10 cellular contexts compared by ENCODE assay signal in genomic region chr22:30206964-30207363, GRCh38. TPM values are rescaled to one million over a fixed set of nuclear protein-coding genes. Genes with fewer than 3 reads are reported as not detected.
A peak's percentile ranks its signal among the peaks of the same experiment; 100 is the strongest.
DNase-seq lines count a peak whose midpoint lies in the region; ATAC-seq and TF ChIP-seq lines count a peak whose summit lies in the region.
"Had no signal": no experiment of that assay in that cellular context is flagged by ENCODE, and none has a peak within 500 bp of the region (broad histone marks: within the 10 kb centered on the region; RNA-seq: fewer than 3 reads in every experiment).

No MANE protein-coding gene starts in this region.

- H3K27me3 ChIP-seq in GM23338 (ENCODE audit: insufficient read depth) = no peaks in the 10 kb centered on the region

- no peak overlapping the region for H3K4me3 ChIP-seq in GM23338
- H3K4me3 ChIP-seq in skin epidermis = no peak overlapping the region

- no peak for TF ChIP-seq CTCF in GM23338 (conservative IDR thresholded peaks at IDR 0.05; ENCODE audit: low read depth in 2 of 2)

- no peaks in the 10 kb centered on the region for H3F3A ChIP-seq in GM23338 (replicated peaks; ENCODE audit: low read depth)

- H4K20me1 ChIP-seq in GM23338 (replicated peaks; ENCODE audit: insufficient read depth) = no peaks in the 10 kb centered on the region

- peak; percentile 81 for DNase-seq in GM23338 (ENCODE audit: low spot score)
- peak; percentile 82 to 90 for DNase-seq in SW 1271 (lab: John Stamatoyannopoulos, UW)
- peak; percentile 92 for DNase-seq in hepatic stellate cell (ENCODE audit: low spot score)
- no peak for DNase-seq in T-helper 9 cell
- DNase-seq in activated CD4-positive, alpha-beta T cell treated with anti-CD3 and anti-CD28 coated beads for 4 hours = no peak
- DNase-seq: activated gamma-delta T cell treated with Interleukin-2 at 50 U/mL for 16 hours, NCI-H1436 had no signal

- H3K27ac ChIP-seq in GM23338 (ENCODE audit: low read depth) (no peak overlapping the region), skin epidermis (peak overlapping the region in 18 of 21 experiments; percentile 14 to 86 (median 56))

- no peak overlapping the region for H3K4me3 Mint-ChIP-seq in GM23338

- no peaks in the 10 kb centered on the region for H3K79me2 ChIP-seq in GM23338 (replicated peaks; ENCODE audit: insufficient read depth)

- no peak overlapping the region for H3K4me2 ChIP-seq in GM23338

- 0 out of 2 replicates have a peak overlapping the region, but pooled peaks have one; percentile 1 for H2AFZ ChIP-seq in GM23338

- no peaks in the 10 kb centered on the region; the same call in 2 of the 3 replicates for H3K9me3 Mint-ChIP-seq in GM23338

- peaks cover 3% of the 10 kb centered on the region for H3K4me1 ChIP-seq in GM23338 (ENCODE audit: insufficient read depth)

- H3K9me2 ChIP-seq in GM23338 (ENCODE audit: insufficient read depth) = no peaks in the 10 kb centered on the region

- peak; percentile 79 for ATAC-seq in GM23338
- no peak for ATAC-seq in HG03521 (IDR thresholded peaks at IDR 0.05; ENCODE audit: unreplicated experiment)
- ATAC-seq in HG03565 (IDR thresholded peaks at IDR 0.05; ENCODE audit: unreplicated experiment) = no peak

- H3K36me3 Mint-ChIP-seq in GM23338 (ENCODE audit: low read depth) = no peaks in the 10 kb centered on the region

- H3K4me1 Mint-ChIP-seq in GM23338 = peaks cover 22% of the 10 kb centered on the region

- peaks cover 8% of the 10 kb centered on the region for H3K27me3 Mint-ChIP-seq in GM23338 (ENCODE audit: insufficient read depth, low read depth, poor library complexity)

- H3K27ac Mint-ChIP-seq in GM23338 = no peak overlapping the region

- no peaks in the 10 kb centered on the region for H3K36me3 ChIP-seq in GM23338 (ENCODE audit: insufficient read depth)

TF ChIP-seq in GM23338, 12 proteins besides CTCF, POLR2A, EP300 and RAD21:
- no peak for TF ChIP-seq EZH2phosphoT487 (IDR thresholded peaks at IDR 0.05; ENCODE audit: unreplicated experiment)
- TF ChIP-seq, protein P1, sequence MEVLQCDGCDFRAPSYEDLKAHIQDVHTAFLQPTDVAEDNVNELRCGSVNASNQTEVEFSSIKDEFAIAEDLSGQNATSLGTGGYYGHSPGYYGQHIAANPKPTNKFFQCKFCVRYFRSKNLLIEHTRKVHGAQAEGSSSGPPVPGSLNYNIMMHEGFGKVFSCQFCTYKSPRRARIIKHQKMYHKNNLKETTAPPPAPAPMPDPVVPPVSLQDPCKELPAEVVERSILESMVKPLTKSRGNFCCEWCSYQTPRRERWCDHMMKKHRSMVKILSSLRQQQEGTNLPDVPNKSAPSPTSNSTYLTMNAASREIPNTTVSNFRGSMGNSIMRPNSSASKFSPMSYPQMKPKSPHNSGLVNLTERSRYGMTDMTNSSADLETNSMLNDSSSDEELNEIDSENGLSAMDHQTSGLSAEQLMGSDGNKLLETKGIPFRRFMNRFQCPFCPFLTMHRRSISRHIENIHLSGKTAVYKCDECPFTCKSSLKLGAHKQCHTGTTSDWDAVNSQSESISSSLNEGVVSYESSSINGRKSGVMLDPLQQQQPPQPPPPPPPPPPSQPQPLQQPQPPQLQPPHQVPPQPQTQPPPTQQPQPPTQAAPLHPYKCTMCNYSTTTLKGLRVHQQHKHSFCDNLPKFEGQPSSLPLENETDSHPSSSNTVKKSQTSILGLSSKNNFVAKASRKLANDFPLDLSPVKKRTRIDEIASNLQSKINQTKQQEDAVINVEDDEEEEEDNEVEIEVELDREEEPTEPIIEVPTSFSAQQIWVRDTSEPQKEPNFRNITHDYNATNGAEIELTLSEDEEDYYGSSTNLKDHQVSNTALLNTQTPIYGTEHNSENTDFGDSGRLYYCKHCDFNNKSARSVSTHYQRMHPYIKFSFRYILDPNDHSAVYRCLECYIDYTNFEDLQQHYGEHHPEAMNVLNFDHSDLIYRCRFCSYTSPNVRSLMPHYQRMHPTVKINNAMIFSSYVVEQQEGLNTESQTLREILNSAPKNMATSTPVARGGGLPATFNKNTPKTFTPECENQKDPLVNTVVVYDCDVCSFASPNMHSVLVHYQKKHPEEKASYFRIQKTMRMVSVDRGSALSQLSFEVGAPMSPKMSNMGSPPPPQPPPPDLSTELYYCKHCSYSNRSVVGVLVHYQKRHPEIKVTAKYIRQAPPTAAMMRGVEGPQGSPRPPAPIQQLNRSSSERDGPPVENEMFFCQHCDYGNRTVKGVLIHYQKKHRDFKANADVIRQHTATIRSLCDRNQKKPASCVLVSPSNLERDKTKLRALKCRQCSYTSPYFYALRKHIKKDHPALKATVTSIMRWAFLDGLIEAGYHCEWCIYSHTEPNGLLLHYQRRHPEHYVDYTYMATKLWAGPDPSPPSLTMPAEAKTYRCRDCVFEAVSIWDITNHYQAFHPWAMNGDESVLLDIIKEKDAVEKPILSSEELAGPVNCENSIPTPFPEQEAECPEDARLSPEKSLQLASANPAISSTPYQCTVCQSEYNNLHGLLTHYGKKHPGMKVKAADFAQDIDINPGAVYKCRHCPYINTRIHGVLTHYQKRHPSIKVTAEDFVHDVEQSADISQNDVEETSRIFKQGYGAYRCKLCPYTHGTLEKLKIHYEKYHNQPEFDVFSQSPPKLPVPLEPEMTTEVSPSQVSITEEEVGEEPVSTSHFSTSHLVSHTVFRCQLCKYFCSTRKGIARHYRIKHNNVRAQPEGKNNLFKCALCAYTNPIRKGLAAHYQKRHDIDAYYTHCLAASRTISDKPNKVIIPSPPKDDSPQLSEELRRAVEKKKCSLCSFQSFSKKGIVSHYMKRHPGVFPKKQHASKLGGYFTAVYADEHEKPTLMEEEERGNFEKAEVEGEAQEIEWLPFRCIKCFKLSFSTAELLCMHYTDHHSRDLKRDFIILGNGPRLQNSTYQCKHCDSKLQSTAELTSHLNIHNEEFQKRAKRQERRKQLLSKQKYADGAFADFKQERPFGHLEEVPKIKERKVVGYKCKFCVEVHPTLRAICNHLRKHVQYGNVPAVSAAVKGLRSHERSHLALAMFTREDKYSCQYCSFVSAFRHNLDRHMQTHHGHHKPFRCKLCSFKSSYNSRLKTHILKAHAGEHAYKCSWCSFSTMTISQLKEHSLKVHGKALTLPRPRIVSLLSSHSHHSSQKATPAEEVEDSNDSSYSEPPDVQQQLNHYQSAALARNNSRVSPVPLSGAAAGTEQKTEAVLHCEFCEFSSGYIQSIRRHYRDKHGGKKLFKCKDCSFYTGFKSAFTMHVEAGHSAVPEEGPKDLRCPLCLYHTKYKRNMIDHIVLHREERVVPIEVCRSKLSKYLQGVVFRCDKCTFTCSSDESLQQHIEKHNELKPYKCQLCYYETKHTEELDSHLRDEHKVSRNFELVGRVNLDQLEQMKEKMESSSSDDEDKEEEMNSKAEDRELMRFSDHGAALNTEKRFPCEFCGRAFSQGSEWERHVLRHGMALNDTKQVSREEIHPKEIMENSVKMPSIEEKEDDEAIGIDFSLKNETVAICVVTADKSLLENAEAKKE (CRISPR knock-in tag; IDR thresholded peaks at IDR 0.05) = no peak
- no peak for TF ChIP-seq ETS1 (IDR thresholded peaks at IDR 0.05)
- TF ChIP-seq ZNF331 (CRISPR knock-in tag; IDR thresholded peaks at IDR 0.05; ENCODE audit: low read depth) = no peak
- TF ChIP-seq ZNF114 (CRISPR knock-in tag; IDR thresholded peaks at IDR 0.05) = no peak
- no peak for TF ChIP-seq POLR2AphosphoS5 (IDR thresholded peaks at IDR 0.05; ENCODE audit: low read depth)
- TF ChIP-seq EZH2 (IDR thresholded peaks at IDR 0.05; ENCODE audit: low read depth, unreplicated experiment) = no peak
- TF ChIP-seq CREB1 (CRISPR knock-in tag; IDR thresholded peaks at IDR 0.05; ENCODE audit: low read depth) = no peak
- TF ChIP-seq STAT1 (IDR thresholded peaks at IDR 0.05; ENCODE audit: unreplicated experiment) = no peak
TF ChIP-seq in GM23338: peak in this region for 0.

RNA-seq across cellular contexts. Expression of gene LIF, which starts 39.6 kb away (rescaled TPM):
- total RNA-seq in GM23338 (2014; rRNA removed; shearing (Covaris generic)) = 3.6 and 5.9 TPM in 2 replicates
- polyA plus RNA-seq in GM23338 (2016; fragmentation: Nextera tagmentation; extraction: Ambion mirVana) = 1.2 and 1.8 TPM in 2 replicates

RNA-seq across cellular contexts. Expression of gene OSM, which starts 59.7 kb away (rescaled TPM):
- not detected in 2 replicates for total RNA-seq in GM23338 (2014; rRNA removed; shearing (Covaris generic))
- polyA plus RNA-seq in GM23338 (2016; fragmentation: Nextera tagmentation; extraction: Ambion mirVana) = not detected in 2 replicates

Comparison
In these comparisons a context has a peak if more than half of its experiments do, and no peak if none do; other contexts are left out.
1. DNase-seq: peak in GM23338 (single experiment), SW 1271 (2 of 2) and hepatic stellate cell (single experiment); none in T-helper 9 cell (single experiment) and activated CD4-positive, alpha-beta T cell treated with anti-CD3 and anti-CD28 coated beads for 4 hours (0 of 2).